Comparison of ENCODE assay signal across 11 cellular contexts in the genomic region with DNA sequence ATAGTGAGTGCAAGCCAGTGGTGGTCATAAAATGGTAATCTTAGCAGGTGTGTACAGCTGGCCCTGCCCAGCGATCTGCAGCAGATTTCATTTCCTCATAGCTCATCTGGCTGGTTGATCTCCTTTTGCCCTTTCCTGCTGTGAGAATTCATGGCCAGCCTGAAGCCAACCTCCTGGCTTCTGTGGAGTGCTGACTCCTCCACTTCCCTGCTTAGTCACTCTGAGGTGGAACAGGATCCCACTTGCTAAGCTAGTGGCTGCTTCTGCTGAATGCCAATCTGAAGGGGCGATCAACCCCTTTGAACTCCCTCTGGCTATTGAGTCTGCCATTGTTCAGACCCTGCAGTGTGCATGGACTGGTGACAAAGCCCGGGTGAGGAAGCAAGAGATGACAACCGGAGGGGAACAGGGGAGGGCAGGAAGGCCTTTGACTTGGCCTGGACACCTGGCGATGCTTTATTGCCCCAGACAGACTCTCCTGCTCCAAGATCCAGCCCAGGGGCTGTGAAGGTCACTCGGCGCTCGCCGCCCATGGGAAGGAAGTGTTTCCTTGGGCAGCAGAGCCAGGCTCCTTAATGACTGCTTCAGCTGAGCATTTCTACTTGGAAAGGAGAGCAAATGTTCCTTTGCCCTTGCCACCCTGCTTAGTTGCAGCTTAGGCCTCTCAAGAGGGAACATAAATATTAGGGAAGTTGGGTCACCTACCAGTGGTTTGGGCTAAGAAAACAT.
DNase-seq lines count a peak whose midpoint lies in the region; ATAC-seq, FAIRE-seq and TF ChIP-seq lines count a peak whose summit lies in the region.
"Had no signal": no experiment of that assay in that cellular context is flagged by ENCODE, and none has a peak within 500 bp of the region (broad histone marks: within the 10 kb centered on the region; RNA-seq: fewer than 3 reads in every experiment).

No MANE protein-coding gene starts in this region.

- H3K27ac Mint-ChIP-seq in GM23338 (no peak overlapping the region), immature natural killer cell (no peak overlapping the region)
- H3K27ac Mint-ChIP-seq: activated T-helper 1 cell treated with anti-CD3 and anti-CD28 coated beads, Interleukin-12 subunit alpha, Interleukin-12 subunit beta, Interleukin-2, Interleukin-4 antibody, amounts not matched to agents 30 ng/mL and 10 ng/mL and 1 ng/mL, durations not matched to agents 14 hours and 24 hours and 36 hours had no signal

- H3K9me3 Mint-ChIP-seq in GM23338 = no peaks in the 10 kb centered on the region; the same call in 2 of the 3 replicates
- H3K9me3 Mint-ChIP-seq in immature natural killer cell = no peaks in the 10 kb centered on the region
- H3K9me3 Mint-ChIP-seq: activated T-helper 1 cell treated with anti-CD3 and anti-CD28 coated beads, Interleukin-12 subunit alpha, Interleukin-12 subunit beta, Interleukin-2, Interleukin-4 antibody, amounts not matched to agents 30 ng/mL and 10 ng/mL and 1 ng/mL, durations not matched to agents 14 hours and 24 hours and 36 hours had no signal

- no peak for TF ChIP-seq CTCF in A549 (IDR thresholded peaks at IDR 0.05)
- TF ChIP-seq CTCF in HCT116 (IDR thresholded peaks at IDR 0.05 in 2 of 3, conservative IDR thresholded peaks at IDR 0.05 in 1 of 3; ENCODE audit: borderline replicate concordance in 1 of 3, insufficient read depth in 1 of 3, low read depth in 2 of 3, low read length in 2 of 3) = no peak
- no peak for TF ChIP-seq CTCF in smooth muscle cell (IDR thresholded peaks at IDR 0.05; ENCODE audit: borderline replicate concordance, insufficient read depth, poor library complexity, severe bottlenecking)
- TF ChIP-seq CTCF in GM23338 (conservative IDR thresholded peaks at IDR 0.05; ENCODE audit: low read depth in 2 of 2) = no peak

- no peaks in the 10 kb centered on the region for H3K9me3 ChIP-seq in A549
- H3K9me3 ChIP-seq in HCT116 (ENCODE audit: control insufficient read depth in 1 of 2, insufficient read depth in 1 of 2, low read depth in 1 of 2, low read length in 2 of 2) = no peaks in the 10 kb centered on the region
- H3K9me3 ChIP-seq in adipocyte (ENCODE audit: control insufficient read depth, low read length) = no peaks in the 10 kb centered on the region
- no peaks in the 10 kb centered on the region for H3K9me3 ChIP-seq in smooth muscle cell (replicated peaks; ENCODE audit: low read depth)
- H3K9me3 ChIP-seq: SJCRH30 had no signal

- no peaks in the 10 kb centered on the region for H3K9me2 ChIP-seq in HCT116 (ENCODE audit: insufficient read depth)
- H3K9me2 ChIP-seq in GM23338 (ENCODE audit: insufficient read depth) = 0 out of 2 replicates have a peak, but pooled peaks cover 2% of the 10 kb centered on the region

- H3K9ac ChIP-seq in HCT116 (ENCODE audit: low read length) = no peak overlapping the region
- no peak overlapping the region for H3K9ac ChIP-seq in adipocyte (ENCODE audit: low read length)
- H3K9ac ChIP-seq in smooth muscle cell (ENCODE audit: low read depth) = no peak overlapping the region

- no peak for TF ChIP-seq POLR2A in A549 (IDR thresholded peaks at IDR 0.05; ENCODE audit: low read length)
- TF ChIP-seq POLR2A in HCT116 (IDR thresholded peaks at IDR 0.05; ENCODE audit: borderline replicate concordance, extremely low read depth, insufficient read depth, insufficient read length) = no peak

- 84% methylated on average over 9 of the region's 9 CpGs for WGBS in A549 (ENCODE audit: missing lambda C conversion rate)
- 91% methylated on average over 9 of the region's 9 CpGs for WGBS in smooth muscle cell (ENCODE audit: low lambda C conversion rate)

- peak; percentile 12 to 60; a peak in 3 of 6 replicates for ATAC-seq in A549
- peak; percentile 45 for ATAC-seq in HCT116
- no peak for ATAC-seq in GM23338

- H3K36me3 ChIP-seq in HCT116 (ENCODE audit: control insufficient read depth in 1 of 2, insufficient read depth in 2 of 2, low read length in 2 of 2) (no peaks in the 10 kb centered on the region), adipocyte (ENCODE audit: control insufficient read depth, insufficient read depth, low read length, severe bottlenecking) (no peaks in the 10 kb centered on the region), smooth muscle cell (ENCODE audit: low read depth) (no peaks in the 10 kb centered on the region), GM23338 (ENCODE audit: insufficient read depth) (no peaks in the 10 kb centered on the region)
- H3K36me3 ChIP-seq: SJCRH30 had no signal

- no peaks in the 10 kb centered on the region for H4K20me1 ChIP-seq in HCT116 (ENCODE audit: insufficient read depth)
- no peaks in the 10 kb centered on the region for H4K20me1 ChIP-seq in smooth muscle cell (ENCODE audit: low read depth)
- H4K20me1 ChIP-seq in GM23338 (replicated peaks; ENCODE audit: insufficient read depth) = no peaks in the 10 kb centered on the region

- TF ChIP-seq RAD21 in A549 (conservative IDR thresholded peaks at IDR 0.05 in 1 of 2, IDR thresholded peaks at IDR 0.05 in 1 of 2) = no peak
- TF ChIP-seq RAD21 in HCT116 (IDR thresholded peaks at IDR 0.05; ENCODE audit: low read depth) = no peak

- POLR2A ChIA-PET in A549 (lab: Yijun Ruan, JAX) (no interaction called here), HCT116 (lab: Charles Lee) (no interaction called here)

- H3F3A ChIP-seq in smooth muscle cell (ENCODE audit: low read depth) (no peaks in the 10 kb centered on the region), GM23338 (replicated peaks; ENCODE audit: low read depth) (no peaks in the 10 kb centered on the region)

- FAIRE-seq in A549 (lab: Jason Lieb, UNC) = no peak
- FAIRE-seq: GM19239 had no signal

- no peak for TF ChIP-seq EP300 in A549 (IDR thresholded peaks at IDR 0.05)

- H3K4me1 Mint-ChIP-seq in GM23338 (peaks cover 3% of the 10 kb centered on the region; the same call in 2 of the 3 replicates), immature natural killer cell (no peaks in the 10 kb centered on the region)

- peak in 1 of 2 experiments; percentile 40 for DNase-seq in A549 (ENCODE audit: low read depth in 1 of 2, low spot score in 1 of 2)
- DNase-seq in HCT116 (ENCODE audit: low read depth, low spot score) = peak; percentile 12
- DNase-seq in adipocyte (ENCODE audit: low read depth) = peak; percentile 12
- peak; percentile 77 for DNase-seq in kidney glomerular epithelial cell (lab: John Stamatoyannopoulos, UW)
- no peak for DNase-seq in smooth muscle cell (lab: John Stamatoyannopoulos, UW; ENCODE audit: unreplicated experiment)
- no peak for DNase-seq in GM23338 (ENCODE audit: low spot score)
- DNase-seq in effector CD4-positive, alpha-beta T cell = no peak
- no peak for DNase-seq in immature natural killer cell
- DNase-seq: SJCRH30 had no signal

- BruUV-seq in HCT116 (replicated peaks; lab: Mats Ljungman, UMichigan) = no TSS peak

- RAD21 ChIA-PET in HCT116 (lab: Charles Lee; ENCODE audit: low non-redundant PET in 1 of 2, low total read pairs in 2 of 2, uncharacterized antibody in 2 of 2, unreplicated experiment in 2 of 2) = no interaction called here

- CTCF ChIA-PET in A549 (lab: Yijun Ruan, JAX) = interaction anchor here (0.7 to 0.8 kb wide), 3 partner anchors 10 to 209 kb away, joined by 3 to 4 read pairs (median 3); no protein-coding TSS in a partner anchor
- CTCF ChIA-PET in HCT116 (lab: Charles Lee) = interaction anchor here (0.9 kb wide), 1 partner anchor 95 kb away, joined by 3 read pairs; no protein-coding TSS in a partner anchor

- no peaks in the 10 kb centered on the region for H3K79me2 ChIP-seq in HCT116 (ENCODE audit: insufficient read depth, low read length)
- no peaks in the 10 kb centered on the region for H3K79me2 ChIP-seq in smooth muscle cell (ENCODE audit: low read depth)
- no peaks in the 10 kb centered on the region for H3K79me2 ChIP-seq in GM23338 (replicated peaks; ENCODE audit: insufficient read depth)

- intact Hi-C loops in HCT116 (cut with micrococcal nuclease) = no loop called here

- H3K4me1 ChIP-seq in A549 (no peaks in the 10 kb centered on the region), HCT116 (ENCODE audit: control insufficient read depth in 1 of 2, insufficient read depth in 2 of 2, low read length in 2 of 2) (peaks cover 2 to 11% of the 10 kb centered on the region in 2 experiments; a peak in 2 of 4 replicates), adipocyte (ENCODE audit: control insufficient read depth, insufficient read depth, low read length) (no peaks in the 10 kb centered on the region), smooth muscle cell (ENCODE audit: low read depth) (peaks cover 22% of the 10 kb centered on the region), GM23338 (ENCODE audit: insufficient read depth) (no peaks in the 10 kb centered on the region)
- H3K4me1 ChIP-seq: SJCRH30 had no signal

- no peak overlapping the region for H3K4me3 ChIP-seq in A549
- H3K4me3 ChIP-seq in HCT116 (replicated peaks in 1 of 2; ENCODE audit: low read depth in 1 of 2, low read length in 2 of 2) = no peak overlapping the region
- H3K4me3 ChIP-seq in adipocyte (ENCODE audit: low read length) = no peak overlapping the region
- H3K4me3 ChIP-seq in smooth muscle cell = no peak overlapping the region
- no peak overlapping the region for H3K4me3 ChIP-seq in GM23338
- H3K4me3 ChIP-seq: SJCRH30 had no signal

- no peak overlapping the region for H2AFZ ChIP-seq in HCT116 (ENCODE audit: low read depth, low read length, poor library complexity, severe bottlenecking)
- H2AFZ ChIP-seq in smooth muscle cell (ENCODE audit: low read depth) = no peak overlapping the region
- no peak overlapping the region for H2AFZ ChIP-seq in GM23338

- H3K27me3 ChIP-seq in HCT116 (ENCODE audit: insufficient read depth, low read length) (no peaks in the 10 kb centered on the region; the same call in 1 of the 2 replicates), adipocyte (replicated peaks; ENCODE audit: control insufficient read depth, insufficient read depth, low read length) (peaks cover 22% of the 10 kb centered on the region), smooth muscle cell (ENCODE audit: low read depth) (no peaks in the 10 kb centered on the region), GM23338 (ENCODE audit: insufficient read depth) (no peaks in the 10 kb centered on the region)
- H3K27me3 ChIP-seq: SJCRH30 had no signal

- H3K27me3 Mint-ChIP-seq in GM23338 (ENCODE audit: insufficient read depth, low read depth, poor library complexity) = peaks cover 2% of the 10 kb centered on the region
- peaks cover 3 to 6% (median 5%) of the 10 kb centered on the region in 3 donors for H3K27me3 Mint-ChIP-seq in immature natural killer cell (ENCODE audit: low read depth in 3 of 3)

- no peaks in the 10 kb centered on the region for H3K36me3 Mint-ChIP-seq in GM23338 (ENCODE audit: low read depth)
- no peaks in the 10 kb centered on the region for H3K36me3 Mint-ChIP-seq in immature natural killer cell

- H3K27ac ChIP-seq in A549 = no peak overlapping the region
- no peak overlapping the region for H3K27ac ChIP-seq in HCT116 (ENCODE audit: low read depth, low read length)
- no peak overlapping the region for H3K27ac ChIP-seq in smooth muscle cell (ENCODE audit: low read depth)
- H3K27ac ChIP-seq in GM23338 (ENCODE audit: low read depth) = no peak overlapping the region
- H3K27ac ChIP-seq: SJCRH30 had no signal

- H3K4me3 Mint-ChIP-seq in GM23338 (no peak overlapping the region), immature natural killer cell (no peak overlapping the region)
- H3K4me3 Mint-ChIP-seq: activated T-helper 1 cell treated with anti-CD3 and anti-CD28 coated beads, Interleukin-12 subunit alpha, Interleukin-12 subunit beta, Interleukin-2, Interleukin-4 antibody, amounts not matched to agents 30 ng/mL and 10 ng/mL and 1 ng/mL, durations not matched to agents 14 hours and 24 hours and 36 hours had no signal

- H3K4me2 ChIP-seq in A549 (no peak overlapping the region), HCT116 (ENCODE audit: low read length) (no peak overlapping the region), smooth muscle cell (no peak overlapping the region), GM23338 (no peak overlapping the region)

Comparison
In these comparisons a context has a peak if more than half of its experiments do, and no peak if none do; other contexts are left out.
1. DNase-seq: peak in HCT116 (single experiment), adipocyte (single experiment) and kidney glomerular epithelial cell (single experiment); none in smooth muscle cell (single experiment), GM23338 (single experiment), effector CD4-positive, alpha-beta T cell (single experiment) and immature natural killer cell (0 of 3).